8 cellular contexts compared by ENCODE assay signal in genomic region chr6:118892248-118893094, GRCh38. TPM values are rescaled to one million over a fixed set of nuclear protein-coding genes. Genes with fewer than 3 reads are reported as not detected.
DNase-seq lines count a peak whose midpoint lies in the region; ATAC-seq and TF ChIP-seq lines count a peak whose summit lies in the region.

No MANE protein-coding gene starts in this region.

- no peak overlapping the region for H2BK15ac ChIP-seq in mesenchymal stem cell (ENCODE audit: low read depth, poor library complexity, severe bottlenecking)

- H3K4me3 ChIP-seq in BJ (ENCODE audit: low read depth, low read length): peak overlapping the region; percentile 56
- H3K4me3 ChIP-seq in breast epithelium: peak overlapping the region; percentile 95 to 96 (median 96)
- H3K4me3 ChIP-seq in mesenchymal stem cell (ENCODE audit: insufficient read depth in 1 of 2, low read depth in 1 of 2, low read length in 2 of 2): peak overlapping the region in 1 of 2 experiments; percentile 90
- peak overlapping the region; percentile 63 to 79 for H3K4me3 ChIP-seq in uterus

- H2AFZ ChIP-seq in mesenchymal stem cell (ENCODE audit: low read depth, low read length): no peak overlapping the region

- H3K79me1 ChIP-seq in mesenchymal stem cell (replicated peaks; ENCODE audit: low read length, poor library complexity, severe bottlenecking): peaks cover 7% of the 10 kb centered on the region

- DNase-seq in BJ (ENCODE audit: low read depth) (no peak), LHCN-M2 (ENCODE audit: low read depth) (peak; percentile 25), breast epithelium (ENCODE audit: low spot score in 2 of 2) (no peak), mesenchymal stem cell (no peak), uterus (no peak), COR-L47 (lab: John Stamatoyannopoulos, UW) (no peak)
- no peak for DNase-seq in stimulated activated CD4-positive, alpha-beta T cell treated with anti-CD3 and anti-CD28 coated beads, Interleukin-1b, Interleukin-23, amount 100 ng/mL, for 48 hours

- TF ChIP-seq POLR2A in breast epithelium (IDR thresholded peaks at IDR 0.05) (no peak), uterus (IDR thresholded peaks at IDR 0.05) (no peak)

- no peaks in the 10 kb centered on the region for H3K27me3 ChIP-seq in BJ (ENCODE audit: control insufficient read depth, insufficient read depth, low read length)
- H3K27me3 ChIP-seq in breast epithelium: no peaks in the 10 kb centered on the region
- no peaks in the 10 kb centered on the region for H3K27me3 ChIP-seq in mesenchymal stem cell (ENCODE audit: control insufficient read depth in 1 of 2, insufficient read depth in 1 of 2, low read length in 2 of 2)
- H3K27me3 ChIP-seq in uterus: no peaks in the 10 kb centered on the region

- no peak overlapping the region for H3K23ac ChIP-seq in mesenchymal stem cell (ENCODE audit: low read length in 2 of 2)

- H3K27ac ChIP-seq in breast epithelium (peak overlapping the region; percentile 84 to 95), mesenchymal stem cell (ENCODE audit: low read length, poor library complexity, severe bottlenecking) (peak overlapping the region; percentile 95), uterus (peak overlapping the region; percentile 85 to 96)

- no peaks in the 10 kb centered on the region for H3K36me3 ChIP-seq in BJ (ENCODE audit: control insufficient read depth, insufficient read depth, low read length)
- H3K36me3 ChIP-seq in breast epithelium: no peaks in the 10 kb centered on the region
- H3K36me3 ChIP-seq in mesenchymal stem cell (ENCODE audit: control insufficient read depth in 1 of 2, insufficient read depth in 2 of 2, low read depth in 1 of 2, low read length in 2 of 2): no peaks in the 10 kb centered on the region
- H3K36me3 ChIP-seq in uterus: no peaks in the 10 kb centered on the region

- H3K4ac ChIP-seq in mesenchymal stem cell (ENCODE audit: low read depth in 1 of 2, low read length in 2 of 2): no peak overlapping the region

- no peak overlapping the region for H2BK120ac ChIP-seq in mesenchymal stem cell (ENCODE audit: low read depth, low read length)

- H4K91ac ChIP-seq in mesenchymal stem cell (ENCODE audit: low read length): no peak overlapping the region

- intact Hi-C loops in breast epithelium (cut with DNase I; ENCODE audit: low total_unique reads) (no loop called here), uterus (cut with DNase I; ENCODE audit: low total_unique reads) (no loop called here)

- no peak overlapping the region for H3K14ac ChIP-seq in mesenchymal stem cell (ENCODE audit: low read length in 2 of 2)

- H3K9ac ChIP-seq in mesenchymal stem cell (ENCODE audit: low read length): peak overlapping the region; percentile 99

- H2BK5ac ChIP-seq in mesenchymal stem cell (ENCODE audit: low read depth, low read length, poor library complexity, severe bottlenecking): no peak overlapping the region

- WGBS in mesenchymal stem cell: 58% methylated on average over 6 of the region's 6 CpGs

- H3K9me3 ChIP-seq in breast epithelium: no peaks in the 10 kb centered on the region
- H3K9me3 ChIP-seq in mesenchymal stem cell (ENCODE audit: control insufficient read depth, low read length): no peaks in the 10 kb centered on the region
- no peaks in the 10 kb centered on the region for H3K9me3 ChIP-seq in uterus

- peak overlapping the region; percentile 20 for H3K4me2 ChIP-seq in mesenchymal stem cell (ENCODE audit: low read length, poor library complexity, severe bottlenecking)

- no peak overlapping the region for H3K18ac ChIP-seq in mesenchymal stem cell (ENCODE audit: low read depth in 1 of 2, low read length in 2 of 2)

- no peak overlapping the region for H2BK12ac ChIP-seq in mesenchymal stem cell (ENCODE audit: low read length in 2 of 2)

- H3K4me1 ChIP-seq in breast epithelium (peaks cover 2 to 20% of the 10 kb centered on the region in 2 donors), mesenchymal stem cell (ENCODE audit: control insufficient read depth, insufficient read depth, low read depth, low read length) (peaks cover 3% of the 10 kb centered on the region), uterus (no peaks in the 10 kb centered on the region)

- TF ChIP-seq CTCF in BJ (IDR thresholded peaks at IDR 0.05; ENCODE audit: insufficient read depth, low read depth, low read length) (no peak), breast epithelium (IDR thresholded peaks at IDR 0.05) (no peak), uterus (IDR thresholded peaks at IDR 0.05) (no peak)

- POLR2A ChIA-PET in BJ (lab: Charles Lee): no interaction called here

- H2AK5ac ChIP-seq in mesenchymal stem cell (ENCODE audit: low read length, severe bottlenecking): no peak overlapping the region

- no peak for ATAC-seq in HG03175 (IDR thresholded peaks at IDR 0.05; ENCODE audit: unreplicated experiment)

- no peak overlapping the region for H4K8ac ChIP-seq in mesenchymal stem cell (ENCODE audit: low read length)

- CTCF ChIA-PET in BJ (lab: Yijun Ruan, JAX): interaction anchor here (0.5 to 1.0 kb wide), 2 partner anchors 92 to 1428 kb away, joined by 3 to 4 read pairs; no protein-coding TSS in a partner anchor

RNA-seq across cellular contexts. Expression of gene ASF1A, which starts 1.5 kb away (rescaled TPM):
- 12.4 and 14.0 TPM in 2 replicates for polyA plus RNA-seq in BJ (2011; rRNA removed)
- 3.8 and 3.9 TPM in 2 replicates for polyA minus RNA-seq in BJ (2011; rRNA and poly(A)+ RNA removed)
- 33.9 and 37.2 TPM in 2 replicates for total RNA-seq in LHCN-M2 (2014; rRNA removed)
- polyA plus RNA-seq in LHCN-M2 (2012): 10.6 TPM
- 10 to 100 TPM in 2 of 3 donors, 1 to 10 TPM in 1; 8.6 to 13.2 (median 10.5) TPM for total RNA-seq in breast epithelium
- polyA plus RNA-seq in mesenchymal stem cell (2013, experiment 1 of 2): 18.2 TPM
- 19.3 TPM for polyA plus RNA-seq in mesenchymal stem cell (2013, experiment 2 of 2)
- total RNA-seq in uterus: 10 to 100 TPM in 3 of 4 donors, 1 to 10 TPM in 1; 2.8 to 47.0 (median 15.5) TPM

RNA-seq across cellular contexts. Expression of gene MCM9, which starts 42.5 kb away (rescaled TPM):
- 1.7 and 1.9 TPM in 2 replicates for polyA plus RNA-seq in BJ (2011; rRNA removed)
- polyA minus RNA-seq in BJ (2011; rRNA and poly(A)+ RNA removed): 6.2 and 8.9 TPM in 2 replicates
- total RNA-seq in LHCN-M2 (2014; rRNA removed): 8.6 and 12.1 TPM in 2 replicates
- 4.9 TPM for polyA plus RNA-seq in LHCN-M2 (2012)
- total RNA-seq in breast epithelium: 10 to 100 TPM; 17.9 to 40.5 (median 33.4) TPM
- 2.9 TPM for polyA plus RNA-seq in mesenchymal stem cell (2013, experiment 1 of 2)
- 3.1 TPM for polyA plus RNA-seq in mesenchymal stem cell (2013, experiment 2 of 2)
- 10 to 100 TPM in 3 of 4 donors, 1 to 10 TPM in 1; 4.4 to 40.0 (median 24.5) TPM for total RNA-seq in uterus
